In the genomic region with DNA sequence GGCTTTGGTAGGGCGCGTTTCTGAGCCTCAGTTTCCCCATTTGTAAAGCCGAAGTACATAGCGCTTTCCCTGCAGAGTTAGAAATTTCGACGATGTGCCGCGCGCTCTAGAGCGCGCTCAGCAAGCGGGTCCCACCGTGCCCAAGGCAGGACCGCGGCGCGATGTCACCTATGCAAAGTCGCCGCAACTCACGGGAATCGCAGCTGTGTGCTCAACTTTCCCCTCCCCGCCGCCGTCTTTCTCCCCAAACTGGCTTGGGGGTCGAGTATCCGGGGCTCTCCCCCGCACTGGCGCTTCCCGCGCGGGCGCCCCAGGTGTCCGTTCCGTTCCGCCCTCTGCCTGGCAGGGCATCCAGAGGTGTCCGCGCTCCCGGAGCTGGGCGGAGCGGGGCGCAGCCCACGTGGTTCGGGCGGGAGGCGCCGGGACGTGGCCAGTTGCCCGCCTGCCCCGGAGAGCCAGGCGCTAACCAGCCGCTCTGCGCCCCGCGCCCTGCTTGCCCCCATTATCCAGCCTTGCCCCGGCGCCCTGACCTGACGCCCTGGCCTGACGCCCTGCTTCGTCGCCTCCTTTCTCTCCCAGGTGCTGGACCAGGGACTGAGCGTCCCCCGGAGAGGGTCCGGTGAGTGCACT, we compare ENCODE assay signal across 8 cellular contexts. TPM values are rescaled to one million over a fixed set of nuclear protein-coding genes. Genes with fewer than 3 reads are reported as not detected.
DNase-seq lines count a peak whose midpoint lies in the region; ATAC-seq and TF ChIP-seq lines count a peak whose summit lies in the region.

A gene with protein sequence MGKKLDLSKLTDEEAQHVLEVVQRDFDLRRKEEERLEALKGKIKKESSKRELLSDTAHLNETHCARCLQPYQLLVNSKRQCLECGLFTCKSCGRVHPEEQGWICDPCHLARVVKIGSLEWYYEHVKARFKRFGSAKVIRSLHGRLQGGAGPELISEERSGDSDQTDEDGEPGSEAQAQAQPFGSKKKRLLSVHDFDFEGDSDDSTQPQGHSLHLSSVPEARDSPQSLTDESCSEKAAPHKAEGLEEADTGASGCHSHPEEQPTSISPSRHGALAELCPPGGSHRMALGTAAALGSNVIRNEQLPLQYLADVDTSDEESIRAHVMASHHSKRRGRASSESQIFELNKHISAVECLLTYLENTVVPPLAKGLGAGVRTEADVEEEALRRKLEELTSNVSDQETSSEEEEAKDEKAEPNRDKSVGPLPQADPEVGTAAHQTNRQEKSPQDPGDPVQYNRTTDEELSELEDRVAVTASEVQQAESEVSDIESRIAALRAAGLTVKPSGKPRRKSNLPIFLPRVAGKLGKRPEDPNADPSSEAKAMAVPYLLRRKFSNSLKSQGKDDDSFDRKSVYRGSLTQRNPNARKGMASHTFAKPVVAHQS (plus strand): TSS at position 433 of the 630 bp plus-strand sequence. CDS start 6,176 bp downstream, outside the sequence.

- no peak within 1 kb of the TSS for H3K27ac ChIP-seq in HUES6 (ENCODE audit: low read depth, low read length)
- no peak within 1 kb of the TSS for H3K27ac ChIP-seq in thymus (ENCODE audit: low read depth)

- TF ChIP-seq CTCF in cardiac fibroblast (IDR thresholded peaks at IDR 0.05; ENCODE audit: low read depth, low read length), result no peak

- H3K9ac ChIP-seq in HUES6 (ENCODE audit: low read length), result peak within 1 kb of the TSS; percentile 47

- ATAC-seq in left lobe of liver, result peak; percentile 85
- ATAC-seq in HG03439 (IDR thresholded peaks at IDR 0.05; ENCODE audit: unreplicated experiment), result no peak

- H3K4me3 ChIP-seq in HUES6 (ENCODE audit: low read depth, low read length) (peak within 1 kb of the TSS; percentile 79), cardiac fibroblast (replicated peaks in 1 of 2; ENCODE audit: low read depth in 2 of 2, low read length in 2 of 2) (peak within 1 kb of the TSS; percentile 71 to 72), thymus (ENCODE audit: low read length) (peak within 1 kb of the TSS; percentile 1)

- H3K9me3 ChIP-seq in HUES6 (ENCODE audit: control insufficient read depth, insufficient read depth, low read depth, low read length), result peaks cover 12% of the 10 kb centered on the region
- H3K9me3 ChIP-seq in thymus (ENCODE audit: control insufficient read depth), result peaks cover 5% of the 10 kb centered on the region

- H3K27me3 ChIP-seq in HUES6 (ENCODE audit: control insufficient read depth, insufficient read depth, low read length), result peaks cover 72% of the 10 kb centered on the region
- H3K27me3 ChIP-seq in thymus (ENCODE audit: control insufficient read depth, insufficient read depth), result peaks cover 29% of the 10 kb centered on the region

- H3K36me3 ChIP-seq in HUES6 (ENCODE audit: control insufficient read depth, insufficient read depth, low read length) (peaks cover 3% of the 10 kb centered on the region; the same call in 1 of the 2 replicates), thymus (ENCODE audit: control insufficient read depth, insufficient read depth) (no peaks in the 10 kb centered on the region)

- H3K4me1 ChIP-seq in HUES6 (ENCODE audit: control insufficient read depth, insufficient read depth, low read length), result peaks cover 22% of the 10 kb centered on the region
- no peaks in the 10 kb centered on the region for H3K4me1 ChIP-seq in thymus (ENCODE audit: control insufficient read depth, insufficient read depth, low read length)

- WGBS in thymus, result 4% methylated on average over 63 of the region's 63 CpGs

- DNase-seq in cardiac fibroblast (ENCODE audit: low read depth in 2 of 2), result peak; percentile 50
- DNase-seq in left lobe of liver (ENCODE audit: low spot score), result peak; percentile 90
- no peak for DNase-seq in NCI-H1930 (lab: John Stamatoyannopoulos, UW)
- DNase-seq in effector CD8-positive, alpha-beta T cell (lab: John Stamatoyannopoulos, UW), result no peak
- DNase-seq in Ammon's horn (ENCODE audit: low spot score), result no peak

RNA-seq across cellular contexts. Expression of the gene that starts here (rescaled TPM):
- 55.0 TPM for total RNA-seq in left lobe of liver
- polyA plus RNA-seq in thymus, result 2.4 TPM

Comparison
In these comparisons a context has a peak if more than half of its experiments do, and no peak if none do; other contexts are left out.
1. H3K4me3 ChIP-seq: peak in every context shown above with its lines; median percentile 79 in HUES6; 72 in cardiac fibroblast; 1 in thymus.
2. DNase-seq: peak in cardiac fibroblast (2 of 2) and left lobe of liver (single experiment); none in NCI-H1930 (0 of 2), effector CD8-positive, alpha-beta T cell (single experiment) and Ammon's horn (single experiment).